Comparison of ENCODE assay signal across 23 cellular contexts in genomic region chr10:133042061-133042460, GRCh38. TPM values are rescaled to one million over a fixed set of nuclear protein-coding genes. Genes with fewer than 3 reads are reported as not detected.
DNase-seq lines count a peak whose midpoint lies in the region; ATAC-seq, FAIRE-seq and TF ChIP-seq lines count a peak whose summit lies in the region.
"Had no signal": no experiment of that assay in that cellular context is flagged by ENCODE, and none has a peak within 500 bp of the region (broad histone marks: within the 10 kb centered on the region; RNA-seq: fewer than 3 reads in every experiment).

No MANE protein-coding gene starts in this region.

- TF ChIP-seq RAD21 in K562 (CRISPR knock-in tag; conservative IDR thresholded peaks at IDR 0.05 in 1 of 2, IDR thresholded peaks at IDR 0.05 in 1 of 2) = no peak

- no peak overlapping the region for H3K4me3 Mint-ChIP-seq in activated CD4-positive, alpha-beta T cell treated with anti-CD3 and anti-CD28 coated beads for 36 hours
- no peak overlapping the region for H3K4me3 Mint-ChIP-seq in activated CD4-positive, alpha-beta T cell treated with anti-CD3 and anti-CD28 coated beads, Interleukin-2, amount 10 ng/mL, durations not matched to agents 24 days and 14 days
- H3K4me3 Mint-ChIP-seq in stimulated activated naive B cell treated with anti-CD40 and anti-IgM and Interleukin-4, amounts not matched to agents 10 μg/mL and 1 μg/mL and 100 μg/mL, for 72 hours = no peak overlapping the region
- H3K4me3 Mint-ChIP-seq: CD4-positive, alpha-beta memory T cell; H9 had no signal

- H3K36me3 ChIP-seq in K562 (ENCODE audit: control insufficient read depth, insufficient read depth, low read length) = no peaks in the 10 kb centered on the region

- no peak overlapping the region for H3K27ac ChIP-seq in K562 (ENCODE audit: extremely low read depth, low read depth, low read length)
- H3K27ac ChIP-seq: 22Rv1, A549, C4-2B had no signal

- BruUV-seq in K562 (replicated peaks; lab: Mats Ljungman, UMichigan) = no TSS peak

- H3K4me3 ChIP-seq in K562 = no peak overlapping the region
- H3K4me3 ChIP-seq: A549 had no signal

- H3K4me2 ChIP-seq in K562 (ENCODE audit: insufficient read depth, low read length) = no peak overlapping the region
- H3K4me2 ChIP-seq: A549 had no signal

- no peaks in the 10 kb centered on the region for H3K9me1 ChIP-seq in K562 (ENCODE audit: control insufficient read depth, insufficient read depth, low read length)

- DNase-seq in activated CD4-positive, alpha-beta T cell treated with anti-CD3 and anti-CD28 coated beads for 36 hours = peak; percentile 25
- no peak for DNase-seq in activated CD4-positive, alpha-beta T cell treated with anti-CD3 and anti-CD28 coated beads, Interleukin-2, amount 10 ng/mL, durations not matched to agents 24 days and 14 days
- peak; percentile 18 for DNase-seq in stimulated activated CD4-positive, alpha-beta T cell treated with anti-CD3 and anti-CD28 coated beads, Interleukin-15, amount 100 ng/mL, for 24 hours
- DNase-seq in stimulated activated CD4-positive, alpha-beta T cell treated with anti-CD3 and anti-CD28 coated beads, Interleukin-4, amount 100 ng/mL, for 1 hour = no peak
- DNase-seq in K562 (ENCODE audit: extremely low read depth in 1 of 4, low spot score in 3 of 4) (no peak), GM19238 (ENCODE audit: insufficient read length, low spot score) (no peak)
- DNase-seq in stimulated activated naive B cell treated with anti-CD40 and anti-IgM and Interleukin-4, amounts not matched to agents 10 μg/mL and 1 μg/mL and 100 μg/mL, for 72 hours = no peak
- DNase-seq: AML-193; CD4-positive, alpha-beta memory T cell; DMS153; DMS79; GDM1; GOT3; H9 had no signal

- no peak overlapping the region for H3K27ac Mint-ChIP-seq in activated CD4-positive, alpha-beta T cell treated with anti-CD3 and anti-CD28 coated beads for 36 hours
- no peak overlapping the region for H3K27ac Mint-ChIP-seq in activated CD4-positive, alpha-beta T cell treated with anti-CD3 and anti-CD28 coated beads, Interleukin-2, amount 10 ng/mL, durations not matched to agents 24 days and 14 days
- no peak overlapping the region for H3K27ac Mint-ChIP-seq in stimulated activated naive B cell treated with anti-CD40 and anti-IgM and Interleukin-4, amounts not matched to agents 10 μg/mL and 1 μg/mL and 100 μg/mL, for 72 hours
- H3K27ac Mint-ChIP-seq: CD4-positive, alpha-beta memory T cell; H9 had no signal

- no peak overlapping the region for H3K9ac ChIP-seq in K562 (ENCODE audit: insufficient read depth in 1 of 2, low read depth in 2 of 2, low read length in 2 of 2)

- intact Hi-C loops in activated CD4-positive, alpha-beta T cell treated with anti-CD3 and anti-CD28 coated beads for 36 hours (cut with DNase I, micrococcal nuclease) = no loop called here
- intact Hi-C loops in activated CD4-positive, alpha-beta T cell treated with anti-CD3 and anti-CD28 coated beads, Interleukin-2, amount 10 ng/mL, durations not matched to agents 24 days and 14 days (cut with micrococcal nuclease) = no loop called here
- intact Hi-C loops in K562 (cut with micrococcal nuclease) = no loop called here

- TF ChIP-seq CTCF in K562 (IDR thresholded peaks at IDR 0.05 in 2 of 3, conservative IDR thresholded peaks at IDR 0.05 in 1 of 3; ENCODE audit: insufficient read depth in 2 of 3, low read depth in 1 of 3, low read length in 3 of 3) = no peak

- in situ Hi-C loops in K562 (cut with MboI) = no loop called here

- H4K20me1 ChIP-seq in K562 (replicated peaks; ENCODE audit: control insufficient read depth, insufficient read depth, low read length) = no peaks in the 10 kb centered on the region; the same call in 1 of the 2 replicates

- no peak for TF ChIP-seq POLR2A in K562 (conservative IDR thresholded peaks at IDR 0.05)

- H3K9me3 Mint-ChIP-seq in activated CD4-positive, alpha-beta T cell treated with anti-CD3 and anti-CD28 coated beads for 36 hours (ENCODE audit: low read depth) = no peaks in the 10 kb centered on the region
- H3K9me3 Mint-ChIP-seq in activated CD4-positive, alpha-beta T cell treated with anti-CD3 and anti-CD28 coated beads, Interleukin-2, amount 10 ng/mL, durations not matched to agents 24 days and 14 days = no peaks in the 10 kb centered on the region
- no peaks in the 10 kb centered on the region for H3K9me3 Mint-ChIP-seq in stimulated activated naive B cell treated with anti-CD40 and anti-IgM and Interleukin-4, amounts not matched to agents 10 μg/mL and 1 μg/mL and 100 μg/mL, for 72 hours
- H3K9me3 Mint-ChIP-seq: CD4-positive, alpha-beta memory T cell; H9 had no signal

- peaks cover 5 to 56% of the 10 kb centered on the region in 2 experiments; a peak in 3 of 5 replicates for H3K27me3 ChIP-seq in K562 (ENCODE audit: control insufficient read depth in 2 of 2, insufficient read depth in 2 of 2, low read length in 2 of 2)

- POLR2A ChIA-PET in activated CD4-positive, alpha-beta T cell treated with anti-CD3 and anti-CD28 coated beads for 36 hours (lab: Charles Lee) = no interaction called here
- POLR2A ChIA-PET in K562 (lab: Yijun Ruan, JAX) = no interaction called here

- H3K27me3 Mint-ChIP-seq in activated CD4-positive, alpha-beta T cell treated with anti-CD3 and anti-CD28 coated beads for 36 hours = peaks cover 5% of the 10 kb centered on the region
- no peaks in the 10 kb centered on the region for H3K27me3 Mint-ChIP-seq in activated CD4-positive, alpha-beta T cell treated with anti-CD3 and anti-CD28 coated beads, Interleukin-2, amount 10 ng/mL, durations not matched to agents 24 days and 14 days
- peaks cover 4 to 10% of the 10 kb centered on the region in 2 donors for H3K27me3 Mint-ChIP-seq in stimulated activated naive B cell treated with anti-CD40 and anti-IgM and Interleukin-4, amounts not matched to agents 10 μg/mL and 1 μg/mL and 100 μg/mL, for 72 hours

- H3K9me3 ChIP-seq in K562 (replicated peaks; ENCODE audit: control insufficient read depth, insufficient read depth, low read depth, low read length) = no peaks in the 10 kb centered on the region
- H3K9me3 ChIP-seq: A549 had no signal

- no peak for FAIRE-seq in K562 (lab: Jason Lieb, UNC)
- FAIRE-seq: A549, GM12892, GM18507 had no signal

- H3K4me1 ChIP-seq in K562 (replicated peaks in 1 of 2; ENCODE audit: control insufficient read depth in 2 of 2, insufficient read depth in 2 of 2, low read length in 2 of 2) = peaks cover 0 to 5% of the 10 kb centered on the region in 2 experiments; a peak in 1 of 5 replicates
- H3K4me1 ChIP-seq: A549 had no signal

- CTCF ChIA-PET in activated CD4-positive, alpha-beta T cell treated with anti-CD3 and anti-CD28 coated beads for 36 hours (lab: Charles Lee) = no interaction called here
- CTCF ChIA-PET in K562 (lab: Yijun Ruan, JAX; ENCODE audit: low intra/inter-chr PET ratio) = no interaction called here

- no peaks in the 10 kb centered on the region for H3K4me1 Mint-ChIP-seq in activated CD4-positive, alpha-beta T cell treated with anti-CD3 and anti-CD28 coated beads for 36 hours
- no peaks in the 10 kb centered on the region for H3K4me1 Mint-ChIP-seq in activated CD4-positive, alpha-beta T cell treated with anti-CD3 and anti-CD28 coated beads, Interleukin-2, amount 10 ng/mL, durations not matched to agents 24 days and 14 days
- H3K4me1 Mint-ChIP-seq in stimulated activated naive B cell treated with anti-CD40 and anti-IgM and Interleukin-4, amounts not matched to agents 10 μg/mL and 1 μg/mL and 100 μg/mL, for 72 hours = no peaks in the 10 kb centered on the region
- H3K4me1 Mint-ChIP-seq: CD4-positive, alpha-beta memory T cell had no signal

- no peaks in the 10 kb centered on the region for H3K36me3 Mint-ChIP-seq in activated CD4-positive, alpha-beta T cell treated with anti-CD3 and anti-CD28 coated beads for 36 hours (ENCODE audit: low read depth)
- no peaks in the 10 kb centered on the region for H3K36me3 Mint-ChIP-seq in activated CD4-positive, alpha-beta T cell treated with anti-CD3 and anti-CD28 coated beads, Interleukin-2, amount 10 ng/mL, durations not matched to agents 24 days and 14 days (ENCODE audit: low read depth)
- no peaks in the 10 kb centered on the region for H3K36me3 Mint-ChIP-seq in stimulated activated naive B cell treated with anti-CD40 and anti-IgM and Interleukin-4, amounts not matched to agents 10 μg/mL and 1 μg/mL and 100 μg/mL, for 72 hours
- H3K36me3 Mint-ChIP-seq: CD4-positive, alpha-beta memory T cell had no signal

- TF ChIP-seq EP300 in K562 (IDR thresholded peaks at IDR 0.05; ENCODE audit: low read length) = no peak

- 3% methylated on average over 8 of the region's 17 CpGs for WGBS in K562 (ENCODE audit: insufficient coverage, low coverage, missing lambda C conversion rate)

- peak; percentile 33 for ATAC-seq in activated CD4-positive, alpha-beta T cell treated with anti-CD3 and anti-CD28 coated beads for 36 hours
- ATAC-seq in K562 = no peak
- peak; percentile 48 to 51 for ATAC-seq in stimulated activated naive B cell treated with anti-CD40 and anti-IgM and Interleukin-4, amounts not matched to agents 10 μg/mL and 1 μg/mL and 100 μg/mL, for 72 hours (replicated peaks)
- ATAC-seq in HG02588 (IDR thresholded peaks at IDR 0.05; ENCODE audit: unreplicated experiment) = no peak
- ATAC-seq: A549 had no signal

- no peaks in the 10 kb centered on the region for H3K79me2 ChIP-seq in K562 (ENCODE audit: control insufficient read depth, insufficient read depth, low read length)

- no peak overlapping the region for H2AFZ ChIP-seq in K562 (ENCODE audit: low read depth, low read length)

RNA-seq across cellular contexts. Expression of gene ADGRA1, which starts 45.7 kb away (rescaled TPM):
- total RNA-seq in activated CD4-positive, alpha-beta T cell treated with anti-CD3 and anti-CD28 coated beads for 36 hours = not detected
- not detected in 2 replicates for total RNA-seq in activated CD4-positive, alpha-beta T cell treated with anti-CD3 and anti-CD28 coated beads, Interleukin-2, amount 10 ng/mL, durations not matched to agents 24 days and 14 days
- 0.14 TPM in 1 of 2 replicates, not detected in the other for total RNA-seq in K562 (2011; cell fraction: chromatin; rRNA removed; ENCODE audit: low replicate concordance)
- not detected in 2 replicates for total RNA-seq in K562 (2011; cell fraction: nucleolus; rRNA removed)
- total RNA-seq in K562 (2011; cell fraction: nucleoplasm; rRNA removed) = not detected in 2 replicates
- total RNA-seq in K562 (2014; rRNA removed) (not detected in 2 replicates), K562 (2014; rRNA removed; fragmentation: Illumina TruSeq; extraction: Trizol) (not detected in 2 replicates), K562 (2015; rRNA removed; fragmentation: Illumina TruSeq; extraction: Trizol) (not detected in 2 replicates), K562 (2021) (not detected in 2 replicates)
- polyA plus RNA-seq in K562 (2011; rRNA removed) (not detected in 2 replicates), K562 (2014; fragmentation: Illumina TruSeq; extraction: Trizol) (not detected in 2 replicates), K562 (2014; fragmentation: Nextera tagmentation; extraction: Ambion mirVana) (not detected), K562 (2014; rRNA removed) (not detected in 2 replicates)
- polyA plus RNA-seq in K562 (2011; cell fraction: cytosol; rRNA removed) = 0.01 TPM in 1 of 2 replicates, not detected in the other
- not detected in 2 replicates for polyA plus RNA-seq in K562 (2011; cell fraction: nucleus; rRNA removed)
- polyA plus RNA-seq in K562 (2012) = not detected in 2 replicates
- 0.15 TPM in 1 of 2 replicates, not detected in the other for polyA minus RNA-seq in K562 (2011; rRNA and poly(A)+ RNA removed)
- polyA minus RNA-seq in K562 (2011; cell fraction: cytosol; rRNA and poly(A)+ RNA removed) = not detected in 2 replicates
- not detected in 2 replicates for polyA minus RNA-seq in K562 (2011; cell fraction: nucleus; rRNA and poly(A)+ RNA removed)
- total RNA-seq: CD4-positive, alpha-beta memory T cell; Daoy; HT-29 had no signal
- polyA plus RNA-seq: A549; BJ; CD4-positive, alpha-beta memory T cell had no signal

Comparison
In these comparisons a context has a peak if more than half of its experiments do, and no peak if none do; other contexts are left out.
1. DNase-seq: peak in activated CD4-positive, alpha-beta T cell treated with anti-CD3 and anti-CD28 coated beads for 36 hours (single experiment) and stimulated activated CD4-positive, alpha-beta T cell treated with anti-CD3 and anti-CD28 coated beads, Interleukin-15, amount 100 ng/mL, for 24 hours (single experiment); none in activated CD4-positive, alpha-beta T cell treated with anti-CD3 and anti-CD28 coated beads, Interleukin-2, amount 10 ng/mL, durations not matched to agents 24 days and 14 days (single experiment), stimulated activated CD4-positive, alpha-beta T cell treated with anti-CD3 and anti-CD28 coated beads, Interleukin-4, amount 100 ng/mL, for 1 hour (single experiment), K562 (0 of 4), stimulated activated naive B cell treated with anti-CD40 and anti-IgM and Interleukin-4, amounts not matched to agents 10 μg/mL and 1 μg/mL and 100 μg/mL, for 72 hours (single experiment) and GM19238 (single experiment).
2. ATAC-seq: peak in activated CD4-positive, alpha-beta T cell treated with anti-CD3 and anti-CD28 coated beads for 36 hours (single experiment) and stimulated activated naive B cell treated with anti-CD40 and anti-IgM and Interleukin-4, amounts not matched to agents 10 μg/mL and 1 μg/mL and 100 μg/mL, for 72 hours (2 of 2); none in K562 (single experiment) and HG02588 (single experiment).